ENCODE assay signal across 8 cellular contexts in the genomic region with DNA sequence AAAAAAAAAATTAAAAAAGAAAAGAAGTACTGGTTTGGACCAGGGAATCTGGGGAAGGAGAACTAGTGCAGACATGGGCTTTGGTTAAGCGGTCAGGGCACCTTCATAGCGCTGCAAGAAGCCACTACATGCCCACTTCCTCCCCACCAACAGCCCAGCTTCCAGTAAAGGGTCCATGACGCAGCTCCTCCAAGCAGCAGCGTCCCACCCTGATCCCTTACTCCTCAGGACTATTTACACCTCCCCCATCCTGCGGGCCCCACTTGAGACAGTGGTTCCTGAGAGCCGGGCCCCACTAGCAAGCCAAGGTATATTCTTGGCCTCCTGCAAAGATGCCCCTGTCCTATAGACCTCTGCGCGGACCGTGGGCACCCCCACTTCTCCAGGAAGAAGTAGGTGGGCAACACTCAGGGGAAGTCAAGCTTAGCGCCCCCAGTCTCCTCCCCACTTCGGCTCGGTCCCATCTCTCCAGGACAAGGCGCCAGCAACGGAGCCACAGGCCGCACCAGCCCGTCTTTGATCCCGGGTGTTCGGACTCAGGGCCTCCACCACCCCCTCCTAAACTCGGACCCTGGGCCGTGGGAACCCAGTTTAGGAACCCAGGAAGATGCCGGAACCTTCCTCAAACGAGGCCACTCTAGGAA. TPM values are rescaled to one million over a fixed set of nuclear protein-coding genes. Genes with fewer than 3 reads are reported as not detected.
DNase-seq lines count a peak whose midpoint lies in the region; ATAC-seq and TF ChIP-seq lines count a peak whose summit lies in the region.

No MANE protein-coding gene starts in this region.

- H3K27ac ChIP-seq in lower lobe of right lung (peak overlapping the region; percentile 92), tibial artery (peak overlapping the region; percentile 92 to 94)

- H3K4me1 ChIP-seq in lower lobe of right lung (peaks cover 23% of the 10 kb centered on the region), tibial artery (peaks cover 0 to 30% (median 17%) of the 10 kb centered on the region in 4 donors)

- peak overlapping the region; percentile 90 to 100 (median 98) for H3K4me3 Mint-ChIP-seq in IgD-negative memory B cell

- TF ChIP-seq CTCF in astrocyte of the spinal cord (IDR thresholded peaks at IDR 0.05; ENCODE audit: low read depth, low read length): no peak
- no peak for TF ChIP-seq CTCF in lower lobe of right lung (IDR thresholded peaks at IDR 0.05)
- TF ChIP-seq CTCF in tibial artery (IDR thresholded peaks at IDR 0.05): no peak

- ATAC-seq in lower lobe of right lung (peak; percentile 0), HG03520 (IDR thresholded peaks at IDR 0.05; ENCODE audit: unreplicated experiment) (no peak), GM21423 (IDR thresholded peaks at IDR 0.05; ENCODE audit: unreplicated experiment) (no peak), HG03521 (IDR thresholded peaks at IDR 0.05; ENCODE audit: unreplicated experiment) (no peak)

- peaks cover 7 to 15% (median 14%) of the 10 kb centered on the region in 3 donors for H3K4me1 Mint-ChIP-seq in IgD-negative memory B cell

- H3K9me3 Mint-ChIP-seq in IgD-negative memory B cell: no peaks in the 10 kb centered on the region

- in situ Hi-C loops in astrocyte of the spinal cord (cut with HindIII; ENCODE audit: low sequenced_read_pairs): no loop called here

- H3K36me3 ChIP-seq in lower lobe of right lung (peaks cover 28% of the 10 kb centered on the region), tibial artery (peaks cover 23 to 26% (median 24%) of the 10 kb centered on the region in 3 donors)

- H3K4me3 ChIP-seq in astrocyte of the spinal cord (ENCODE audit: low read depth, low read length) (peak overlapping the region; percentile 73), lower lobe of right lung (peak overlapping the region; percentile 93), tibial artery (peak overlapping the region; percentile 71 to 99)

- peak overlapping the region; percentile 93 to 98 (median 96) for H3K27ac Mint-ChIP-seq in IgD-negative memory B cell

- H3K9me3 ChIP-seq in lower lobe of right lung (no peaks in the 10 kb centered on the region), tibial artery (no peaks in the 10 kb centered on the region)

- intact Hi-C loops in lower lobe of right lung (cut with DNase I) (no loop called here), tibial artery (cut with DNase I; ENCODE audit: low total_unique reads) (no loop called here)

- H3K36me3 Mint-ChIP-seq in IgD-negative memory B cell: peaks cover 1% of the 10 kb centered on the region

- H3K27me3 Mint-ChIP-seq in IgD-negative memory B cell: no peaks in the 10 kb centered on the region

- H3K27me3 ChIP-seq in lower lobe of right lung (ENCODE audit: low read depth) (no peaks in the 10 kb centered on the region), tibial artery (no peaks in the 10 kb centered on the region)

- DNase-seq in CMK (ENCODE audit: low read depth): peak; percentile 36
- peak; percentile 5 for DNase-seq in astrocyte of the spinal cord (ENCODE audit: low read depth, low spot score)
- DNase-seq in lower lobe of right lung: no peak
- DNase-seq in tibial artery: peak in 1 of 2 donors; percentile 44

RNA-seq across cellular contexts. Expression of gene PRR14, which starts 0.9 kb away (rescaled TPM):
- 27.6 TPM for polyA plus RNA-seq in IgD-negative memory B cell
- 46.3 TPM for total RNA-seq in lower lobe of right lung

RNA-seq across cellular contexts. Expression of gene FBRS, which starts 8.4 kb away (rescaled TPM):
- 7.1 TPM for polyA plus RNA-seq in IgD-negative memory B cell
- total RNA-seq in lower lobe of right lung: 68.6 TPM

RNA-seq across cellular contexts. Expression of gene ZNF689, which starts 39.7 kb away (rescaled TPM):
- 12.8 TPM for polyA plus RNA-seq in IgD-negative memory B cell
- 7.7 TPM for total RNA-seq in lower lobe of right lung

RNA-seq across cellular contexts. Expression of gene SRCAP, which starts 49.1 kb away (rescaled TPM):
- polyA plus RNA-seq in IgD-negative memory B cell: 32.6 TPM
- total RNA-seq in lower lobe of right lung: 73.8 TPM

Comparison
In these comparisons a context has a peak if more than half of its experiments do, and no peak if none do; other contexts are left out.
1. ATAC-seq: peak in lower lobe of right lung (2 of 2); none in HG03520 (single experiment), GM21423 (single experiment) and HG03521 (single experiment).
2. Peak in every context shown above with its lines, with median percentiles within 50 percentile points of each other: H3K4me3 ChIP-seq.